ENCODE assay signal across 8 cellular contexts in genomic region chr17:82020874-82021727, GRCh38. TPM values are rescaled to one million over a fixed set of nuclear protein-coding genes. Genes with fewer than 3 reads are reported as not detected.
DNase-seq lines count a peak whose midpoint lies in the region; ATAC-seq, FAIRE-seq and TF ChIP-seq lines count a peak whose summit lies in the region.

No MANE protein-coding gene starts in this region.

- CTCF ChIA-PET in CD4-positive, alpha-beta memory T cell (lab: Charles Lee; ENCODE audit: partially characterized antibody): interaction anchor here (1.0 to 7.5 kb wide), 11 partner anchors 9 to 106 kb away, joined by 3 to 81 read pairs (median 9); partner anchors contain the start of genes DCXR and NOTUM
- CTCF ChIA-PET in HEK293 (lab: Yijun Ruan, JAX): interaction anchor here (0.6 to 7.6 kb wide), 37 partner anchors 7 to 285 kb away, joined by 3 to 105 read pairs (median 4); partner anchors contain the start of genes DCXR, NOTUM, RAC3 and SIRT7

- ATAC-seq in GM21723 (IDR thresholded peaks at IDR 0.05; ENCODE audit: unreplicated experiment) (no peak), HG02840 (IDR thresholded peaks at IDR 0.05; ENCODE audit: low FRiP score, unreplicated experiment) (no peak)

- intact Hi-C loops in CD4-positive, alpha-beta memory T cell (cut with micrococcal nuclease): loop anchor here (1.0 to 5.0 kb wide), 4 partner anchors 62 to 181 kb away; partner anchors contain the start of genes FASN and P4HB

- H3K4me3 Mint-ChIP-seq in CD4-positive, alpha-beta memory T cell: peak overlapping the region; percentile 81 to 89 (median 86)

- FAIRE-seq in RCC 7860 (lab: Jason Lieb, UNC) (no peak), frontal cortex (lab: Jason Lieb, UNC) (no peak)

- H3K4me3 ChIP-seq in CD4-positive, alpha-beta memory T cell (ENCODE audit: low read length in 2 of 2): peak overlapping the region in 1 of 2 donors; percentile 72
- peak overlapping the region; percentile 95 for H3K4me3 ChIP-seq in HEK293 (ENCODE audit: low read depth, low read length)

- no peaks in the 10 kb centered on the region for H3K27me3 Mint-ChIP-seq in CD4-positive, alpha-beta memory T cell

- POLR2A ChIA-PET in CD4-positive, alpha-beta memory T cell (lab: Charles Lee; ENCODE audit: partially characterized antibody): interaction anchor here (0.6 to 5.1 kb wide), 11 partner anchors 9 to 150 kb away, joined by 3 to 57 read pairs (median 11); partner anchors contain the start of genes ARHGDIA, DCXR, DUS1L and FASN
- POLR2A ChIA-PET in HEK293 (lab: Yijun Ruan, JAX): interaction anchor here (1.0 to 5.1 kb wide), 12 partner anchors 10 to 149 kb away, joined by 3 to 61 read pairs (median 8); partner anchors contain the start of genes DCXR, FASN, NOTUM and RAC3

- no peaks in the 10 kb centered on the region for H3K36me3 ChIP-seq in CD4-positive, alpha-beta memory T cell (ENCODE audit: insufficient read depth, low read length)
- peaks cover 0 to 35% of the 10 kb centered on the region in 2 experiments; a peak in 2 of 3 replicates for H3K36me3 ChIP-seq in HEK293 (ENCODE audit: control insufficient read depth in 2 of 2, insufficient read depth in 1 of 2, low read length in 2 of 2)

- H3K27me3 ChIP-seq in CD4-positive, alpha-beta memory T cell (ENCODE audit: insufficient read depth, low read length): no peaks in the 10 kb centered on the region

- peaks cover 28% of the 10 kb centered on the region for H3K4me1 ChIP-seq in CD4-positive, alpha-beta memory T cell (ENCODE audit: insufficient read depth, low read length)
- peaks cover 11% of the 10 kb centered on the region for H3K4me1 ChIP-seq in HEK293 (ENCODE audit: control insufficient read depth, insufficient read depth, low read length)

- no peaks in the 10 kb centered on the region for H3K9me3 ChIP-seq in CD4-positive, alpha-beta memory T cell (ENCODE audit: control insufficient read depth in 1 of 2, low read length in 2 of 2)
- no peaks in the 10 kb centered on the region for H3K9me3 ChIP-seq in HEK293 (ENCODE audit: control insufficient read depth, insufficient read depth, low read depth, low read length)

- H3K36me3 Mint-ChIP-seq in CD4-positive, alpha-beta memory T cell: peaks cover 3% of the 10 kb centered on the region in 2 donors

- peaks cover 3 to 30% (median 18%) of the 10 kb centered on the region in 4 donors for H3K4me1 Mint-ChIP-seq in CD4-positive, alpha-beta memory T cell

- no peaks in the 10 kb centered on the region for H3K9me3 Mint-ChIP-seq in CD4-positive, alpha-beta memory T cell

- peak; percentile 48 to 62 (median 59) for DNase-seq in CD4-positive, alpha-beta memory T cell
- DNase-seq in RCC 7860 (ENCODE audit: low spot score): peak; percentile 67
- peak; percentile 59 for DNase-seq in activated naive CD4-positive, alpha-beta T cell treated with Interleukin-2 at 50 U/mL for 16 hours
- DNase-seq in frontal cortex (ENCODE audit: low spot score in 2 of 2): peak; percentile 78 to 84
- DNase-seq in occipital lobe (lab: John Stamatoyannopoulos, UW): peak; percentile 28

- H3K27ac Mint-ChIP-seq in CD4-positive, alpha-beta memory T cell: peak overlapping the region; percentile 68 to 89 (median 83)

- peak; percentile 97 for TF ChIP-seq CTCF in HEK293 (tag by site-specific recombination; IDR thresholded peaks at IDR 0.05)

- H3K27ac ChIP-seq in CD4-positive, alpha-beta memory T cell (ENCODE audit: low read depth, low read length): peak overlapping the region; percentile 65
- peak overlapping the region; percentile 38 for H3K27ac ChIP-seq in HEK293 (ENCODE audit: extremely low read depth, low read depth, low read length)

TF ChIP-seq in HEK293, 187 proteins besides CTCF, POLR2A, EP300 and RAD21 (continues in another document):
- peak; percentile 42; the same call in 1 of the 2 replicates for TF ChIP-seq ZNF341 (tag by site-specific recombination; IDR thresholded peaks at IDR 0.05; ENCODE audit: low read depth)
- no peak for TF ChIP-seq ZSCAN16 (tag by site-specific recombination; IDR thresholded peaks at IDR 0.05)
- TF ChIP-seq ZBTB8A (tag by site-specific recombination; IDR thresholded peaks at IDR 0.05): peak; percentile 81
- no peak for TF ChIP-seq ZNF776 (tag by site-specific recombination; IDR thresholded peaks at IDR 0.05; ENCODE audit: borderline replicate concordance)
- TF ChIP-seq GLI2 (tag by site-specific recombination; IDR thresholded peaks at IDR 0.05; ENCODE audit: borderline replicate concordance, low read depth): no peak
- TF ChIP-seq ZNF394 (tag by site-specific recombination; IDR thresholded peaks at IDR 0.05; ENCODE audit: borderline replicate concordance): no peak
- no peak for TF ChIP-seq ZNF704 (tag by site-specific recombination; IDR thresholded peaks at IDR 0.05)
- TF ChIP-seq ZBTB20 (tag by site-specific recombination; IDR thresholded peaks at IDR 0.05): no peak
- TF ChIP-seq ZBTB17 (tag by site-specific recombination; IDR thresholded peaks at IDR 0.05): no peak
- no peak for TF ChIP-seq ZNF785 (tag by site-specific recombination; IDR thresholded peaks at IDR 0.05)
- no peak for TF ChIP-seq WT1 (tag by site-specific recombination; IDR thresholded peaks at IDR 0.05)
- TF ChIP-seq ZSCAN5A (tag by site-specific recombination; IDR thresholded peaks at IDR 0.05): no peak
- peak; percentile 47 for TF ChIP-seq ZNF600 (tag by site-specific recombination; IDR thresholded peaks at IDR 0.05)
- TF ChIP-seq ZNF596 (tag by site-specific recombination; IDR thresholded peaks at IDR 0.05): no peak
- no peak for TF ChIP-seq ZNF18 (tag by site-specific recombination; IDR thresholded peaks at IDR 0.05)
- TF ChIP-seq ZBTB21 (tag by site-specific recombination; IDR thresholded peaks at IDR 0.05): no peak
- TF ChIP-seq ZNF692 (tag by site-specific recombination; IDR thresholded peaks at IDR 0.05): no peak

RNA-seq across cellular contexts. Expression of gene CENPX, which starts 1.6 kb away (rescaled TPM):
- 10 to 100 TPM; 33.4 to 35.4 TPM for total RNA-seq in CD4-positive, alpha-beta memory T cell
- polyA plus RNA-seq in CD4-positive, alpha-beta memory T cell: 10 to 100 TPM; 37.9 to 70.8 TPM
- 31.0 TPM for total RNA-seq in frontal cortex
- 29.2 TPM for total RNA-seq in occipital lobe

RNA-seq across cellular contexts. Expression of gene LRRC45, which starts 2.0 kb away (rescaled TPM):
- 10 to 100 TPM; 18.0 to 18.7 TPM for total RNA-seq in CD4-positive, alpha-beta memory T cell
- polyA plus RNA-seq in CD4-positive, alpha-beta memory T cell: 1 to 10 TPM; 5.7 to 8.2 TPM
- total RNA-seq in frontal cortex: 14.3 TPM
- total RNA-seq in occipital lobe: 14.2 TPM

RNA-seq across cellular contexts. Expression of gene RAC3, which starts 10.4 kb away (rescaled TPM):
- 1 to 10 TPM in 1 of 2 experiments, under 1 TPM in 1; 0.86 to 2.3 TPM for total RNA-seq in CD4-positive, alpha-beta memory T cell
- under 1 TPM in 1 of 2 donors, not detected in 1; 0.44 TPM for polyA plus RNA-seq in CD4-positive, alpha-beta memory T cell
- total RNA-seq in frontal cortex (110 TPM), occipital lobe (76.0 TPM)

RNA-seq across cellular contexts. Expression of gene DCXR, which starts 16.4 kb away (rescaled TPM):
- 10 to 100 TPM; 65.9 to 68.2 TPM for total RNA-seq in CD4-positive, alpha-beta memory T cell
- polyA plus RNA-seq in CD4-positive, alpha-beta memory T cell: 100 to 1,000 TPM; 118 to 164 TPM
- 25.7 TPM for total RNA-seq in frontal cortex
- total RNA-seq in occipital lobe: 18.1 TPM

RNA-seq across cellular contexts. Expression of gene RFNG, which starts 30.5 kb away (rescaled TPM):
- total RNA-seq in CD4-positive, alpha-beta memory T cell: 10 to 100 TPM; 37.6 to 44.0 TPM
- polyA plus RNA-seq in CD4-positive, alpha-beta memory T cell: 1 to 10 TPM; 6.2 to 8.2 TPM
- total RNA-seq in frontal cortex: 21.2 TPM
- 14.5 TPM for total RNA-seq in occipital lobe

Comparison
In these comparisons a context has a peak if more than half of its experiments do, and no peak if none do; other contexts are left out.
1. DNase-seq: peak in every context shown above with its lines; median percentile 81 in frontal cortex; 67 in RCC 7860; 59 in CD4-positive, alpha-beta memory T cell; 59 in activated naive CD4-positive, alpha-beta T cell treated with Interleukin-2 at 50 U/mL for 16 hours; 28 in occipital lobe.
2. RNA of gene RAC3, which starts 10.4 kb away (total RNA-seq): 110 TPM in frontal cortex (single experiment) and 76.0 TPM in occipital lobe (single experiment); 0.86 to 2.3 TPM in CD4-positive, alpha-beta memory T cell; every median in the first group is over 10 times any median in the second.